Comparison of ENCODE assay signal across 8 cellular contexts in genomic region chr2:150486539-150487484, GRCh38. TPM values are rescaled to one million over a fixed set of nuclear protein-coding genes. Genes with fewer than 3 reads are reported as not detected.
A peak's percentile ranks its signal among the peaks of the same experiment; 100 is the strongest.
DNase-seq lines count a peak whose midpoint lies in the region; ATAC-seq and TF ChIP-seq lines count a peak whose summit lies in the region.

No MANE protein-coding gene starts in this region.

- peak overlapping the region; percentile 99 for H3K4me3 Mint-ChIP-seq in Caco-2 (ENCODE audit: unreplicated experiment)

- no peak for ATAC-seq in HG03280 (IDR thresholded peaks at IDR 0.05; ENCODE audit: unreplicated experiment)

- no peak for TF ChIP-seq CTCF in Caco-2 (IDR thresholded peaks at IDR 0.05; ENCODE audit: insufficient read depth in 1 of 2, low read depth in 1 of 2, low read length in 1 of 2, severe bottlenecking in 1 of 2, unreplicated experiment in 1 of 2)
- no peak for TF ChIP-seq CTCF in spleen (IDR thresholded peaks at IDR 0.05 in 8 of 11, conservative IDR thresholded peaks at IDR 0.05 in 3 of 11)

- CTCF ChIA-PET in Caco-2 (lab: Charles Lee), result no interaction called here

- peak overlapping the region; percentile 93 for H3K27ac Mint-ChIP-seq in Caco-2 (ENCODE audit: unreplicated experiment)

- H3K4me3 ChIP-seq in Caco-2 (ENCODE audit: low read depth, low read length) (peak overlapping the region; percentile 81), iPS-18c (ENCODE audit: insufficient read depth, low read depth, low read length) (peak overlapping the region; percentile 82), spleen (peak overlapping the region; percentile 34 to 70 (median 44))

- H3K36me3 Mint-ChIP-seq in Caco-2 (ENCODE audit: insufficient read depth, unreplicated experiment), result peaks cover 58% of the 10 kb centered on the region

- peaks cover 14% of the 10 kb centered on the region for H3K4me1 Mint-ChIP-seq in Caco-2 (ENCODE audit: low read depth, unreplicated experiment)

- TF ChIP-seq POLR2A in spleen (IDR thresholded peaks at IDR 0.05), result no peak

- DNase-seq in Caco-2 (peak; percentile 31 to 40), HuH-7.5 (ENCODE audit: low spot score) (peak; percentile 46), spleen (no peak), NCI-H226 (no peak), OCI-M1 (lab: John Stamatoyannopoulos, UW) (no peak)

- WGBS in spleen, 5 donors, result 1 to 5% (median 2%) methylated on average over 45 of the region's 45 CpGs

- intact Hi-C loops in Caco-2 (cut with micrococcal nuclease; ENCODE audit: unreplicated experiment) (loop anchor here (1.0 to 10.0 kb wide), 14 partner anchors 39 to 890 kb away; no protein-coding TSS in a partner anchor), spleen (cut with DNase I; ENCODE audit: low total_unique reads) (loop anchor here (5.0 kb wide), 1 partner anchor 890 kb away; no protein-coding TSS in a partner anchor)

- no peaks in the 10 kb centered on the region for H3K27me3 Mint-ChIP-seq in Caco-2 (ENCODE audit: insufficient read depth, unreplicated experiment)

- peaks cover 29% of the 10 kb centered on the region for H3K4me1 ChIP-seq in Caco-2
- peaks cover 0 to 28% (median 19%) of the 10 kb centered on the region in 6 donors for H3K4me1 ChIP-seq in spleen

- BruUV-seq in Caco-2 (replicated peaks; lab: Mats Ljungman, UMichigan), result TSS peak; percentile 75

- no peaks in the 10 kb centered on the region for H3K9me3 Mint-ChIP-seq in Caco-2 (ENCODE audit: unreplicated experiment)

- H3K36me3 ChIP-seq in Caco-2 (ENCODE audit: control insufficient read depth, insufficient read depth, low read length) (no peaks in the 10 kb centered on the region), spleen (no peaks in the 10 kb centered on the region)

- H3K9me3 ChIP-seq in Caco-2 (no peaks in the 10 kb centered on the region), iPS-18c (ENCODE audit: control insufficient read depth, insufficient read depth, low read length) (no peaks in the 10 kb centered on the region), spleen (no peaks in the 10 kb centered on the region)

- H3K27ac ChIP-seq in angular gyrus (ENCODE audit: low read depth, low read length), result peak overlapping the region; percentile 41
- H3K27ac ChIP-seq in spleen, result peak overlapping the region; percentile 51 to 83 (median 79)

- H3K27me3 ChIP-seq in Caco-2 (replicated peaks; ENCODE audit: control insufficient read depth, insufficient read depth, low read length), result no peaks in the 10 kb centered on the region
- H3K27me3 ChIP-seq in spleen (replicated peaks in 1 of 7), result peaks cover 0 to 60% (median 27%) of the 10 kb centered on the region in 7 donors

- POLR2A ChIA-PET in Caco-2 (lab: Charles Lee), result interaction anchor here (0.5 to 1.2 kb wide), 6 partner anchors 13 to 213 kb away, joined by 3 to 5 read pairs (median 3); no protein-coding TSS in a partner anchor

RNA-seq across cellular contexts. Expression of gene RND3, which starts 0.7 kb away (rescaled TPM):
- total RNA-seq in Caco-2 (2022), result 70.9 and 75.0 TPM in 2 replicates
- total RNA-seq in spleen, result 10 to 100 TPM; 54.1 to 97.0 (median 62.2) TPM
- 10 to 100 TPM; 10.3 to 17.1 (median 10.6) TPM for polyA plus RNA-seq in spleen

Comparison
In these comparisons a context has a peak if more than half of its experiments do, and no peak if none do; other contexts are left out.
1. DNase-seq: peak in Caco-2 (2 of 2) and HuH-7.5 (single experiment); none in spleen (single experiment), NCI-H226 (single experiment) and OCI-M1 (single experiment).
2. Peak in every context shown above with its lines, with median percentiles within 50 percentile points of each other: H3K4me3 ChIP-seq.